ENCODE assay signal across 8 cellular contexts in the genomic region with DNA sequence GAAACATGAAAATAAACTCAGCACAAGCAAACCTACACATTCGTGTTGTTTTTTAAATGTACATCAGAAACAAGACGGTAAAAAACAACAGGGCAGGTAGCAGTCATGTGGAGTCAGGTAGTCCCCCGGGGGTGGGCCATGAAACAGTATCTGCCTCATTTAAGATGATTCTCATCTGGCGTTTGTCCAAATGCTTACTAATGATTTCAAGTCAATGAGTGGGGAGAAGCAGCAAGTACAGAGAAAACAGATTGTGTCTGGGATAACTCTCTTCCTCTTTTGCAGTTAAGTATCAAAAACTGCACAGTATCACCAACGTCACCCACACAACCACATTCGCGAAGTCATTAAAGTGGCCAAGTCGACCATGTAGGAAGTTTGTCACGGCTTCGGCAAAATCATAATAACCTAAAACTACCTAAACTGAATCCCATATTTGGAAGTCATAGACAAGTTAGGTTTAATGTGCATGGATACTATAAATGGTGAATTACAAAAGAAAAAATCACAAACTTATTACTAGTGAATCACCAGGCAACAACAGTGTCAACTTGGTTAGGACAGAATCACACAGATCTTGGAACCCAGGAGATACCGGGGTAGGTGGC. TPM values are rescaled to one million over a fixed set of nuclear protein-coding genes. Genes with fewer than 3 reads are reported as not detected.
DNase-seq lines count a peak whose midpoint lies in the region; ATAC-seq, FAIRE-seq and TF ChIP-seq lines count a peak whose summit lies in the region.

No MANE protein-coding gene starts in this region.

- intact Hi-C loops in right lobe of liver (cut with DNase I): no loop called here
- intact Hi-C loops in tibial artery (cut with DNase I; ENCODE audit: low total_unique reads): no loop called here

- peak in 1 of 4 donors; percentile 3 for ATAC-seq in right lobe of liver
- no peak for ATAC-seq in HG03280 (IDR thresholded peaks at IDR 0.05; ENCODE audit: unreplicated experiment)

- TF ChIP-seq CTCF in AG09309 (IDR thresholded peaks at IDR 0.05; ENCODE audit: control insufficient read depth, insufficient read depth, low read depth, low read length, missing control alignments): no peak
- TF ChIP-seq CTCF in HL-60 (IDR thresholded peaks at IDR 0.05; ENCODE audit: insufficient read depth, low read length): no peak
- no peak for TF ChIP-seq CTCF in astrocyte of the spinal cord (IDR thresholded peaks at IDR 0.05; ENCODE audit: low read depth, low read length)
- no peak for TF ChIP-seq CTCF in right lobe of liver (IDR thresholded peaks at IDR 0.05)
- TF ChIP-seq CTCF in tibial artery (IDR thresholded peaks at IDR 0.05): no peak

- in situ Hi-C loops in astrocyte of the spinal cord (cut with HindIII; ENCODE audit: low sequenced_read_pairs): no loop called here

- H3K27ac ChIP-seq in HL-60 (replicated peaks) (peak overlapping the region; percentile 93), right lobe of liver (peak overlapping the region; percentile 93 to 97 (median 97)), tibial artery (peak overlapping the region; percentile 96 to 98)

- DNase-seq in AG09309 (ENCODE audit: low read depth): peak; percentile 42
- DNase-seq in GM18507 (ENCODE audit: extremely low spot score, insufficient read length, low read depth): no peak
- peak; percentile 52 to 71 for DNase-seq in HL-60 (ENCODE audit: low read depth in 1 of 2, low spot score in 1 of 2)
- peak; percentile 12 for DNase-seq in OCI-M2 (lab: John Stamatoyannopoulos, UW; ENCODE audit: unreplicated experiment)
- DNase-seq in astrocyte of the spinal cord (ENCODE audit: low read depth, low spot score): peak; percentile 68
- DNase-seq in right lobe of liver: no peak
- no peak for DNase-seq in tibial artery

- H3K36me3 ChIP-seq in right lobe of liver (no peaks in the 10 kb centered on the region), tibial artery (no peaks in the 10 kb centered on the region)

- peak; percentile 52 for FAIRE-seq in GM18507 (lab: Jason Lieb, UNC)

- H3K27me3 ChIP-seq in HL-60 (ENCODE audit: insufficient read depth, poor library complexity, severe bottlenecking) (no peaks in the 10 kb centered on the region), right lobe of liver (no peaks in the 10 kb centered on the region), tibial artery (no peaks in the 10 kb centered on the region)

- under 1% methylated on average over 11 of the region's 11 CpGs for WGBS in right lobe of liver (ENCODE audit: insufficient coverage, low coverage, low lambda C conversion rate, missing lambda C conversion rate)

- H3K4me3 ChIP-seq in AG09309 (ENCODE audit: control insufficient read depth, low read depth, low read length) (peak overlapping the region; percentile 99), HL-60 (replicated peaks; ENCODE audit: insufficient read depth, low read length) (peak overlapping the region; percentile 72), astrocyte of the spinal cord (ENCODE audit: low read depth, low read length) (peak overlapping the region; percentile 96), right lobe of liver (peak overlapping the region; percentile 69 to 82 (median 70)), tibial artery (peak overlapping the region; percentile 94 to 97)

- no peak for TF ChIP-seq POLR2A in right lobe of liver (IDR thresholded peaks at IDR 0.05)

- H3K4me1 ChIP-seq in right lobe of liver: peaks cover 0 to 43% (median 10%) of the 10 kb centered on the region in 4 donors
- H3K4me1 ChIP-seq in tibial artery: peaks cover 0 to 49% (median 33%) of the 10 kb centered on the region in 4 donors

- no peaks in the 10 kb centered on the region for H3K9me3 ChIP-seq in right lobe of liver
- H3K9me3 ChIP-seq in tibial artery: no peaks in the 10 kb centered on the region

RNA-seq across cellular contexts. Expression of gene LAPTM4A, which starts 1.2 kb away (rescaled TPM):
- 100 to 1,000 TPM in 4 of 6 experiments, 10 to 100 TPM in 2; 80.0 to 143 (median 126) TPM for total RNA-seq in right lobe of liver

RNA-seq across cellular contexts. Expression of gene MATN3, which starts 37.7 kb away (rescaled TPM):
- not detected for total RNA-seq in right lobe of liver

Comparison
In these comparisons a context has a peak if more than half of its experiments do, and no peak if none do; other contexts are left out.
1. DNase-seq: peak in AG09309 (single experiment), HL-60 (2 of 2), OCI-M2 (single experiment) and astrocyte of the spinal cord (single experiment); none in GM18507 (single experiment), right lobe of liver (0 of 3) and tibial artery (0 of 2).
2. Peak in every context shown above with its lines, with median percentiles within 50 percentile points of each other: H3K4me3 ChIP-seq and H3K27ac ChIP-seq.